In the genomic region with DNA sequence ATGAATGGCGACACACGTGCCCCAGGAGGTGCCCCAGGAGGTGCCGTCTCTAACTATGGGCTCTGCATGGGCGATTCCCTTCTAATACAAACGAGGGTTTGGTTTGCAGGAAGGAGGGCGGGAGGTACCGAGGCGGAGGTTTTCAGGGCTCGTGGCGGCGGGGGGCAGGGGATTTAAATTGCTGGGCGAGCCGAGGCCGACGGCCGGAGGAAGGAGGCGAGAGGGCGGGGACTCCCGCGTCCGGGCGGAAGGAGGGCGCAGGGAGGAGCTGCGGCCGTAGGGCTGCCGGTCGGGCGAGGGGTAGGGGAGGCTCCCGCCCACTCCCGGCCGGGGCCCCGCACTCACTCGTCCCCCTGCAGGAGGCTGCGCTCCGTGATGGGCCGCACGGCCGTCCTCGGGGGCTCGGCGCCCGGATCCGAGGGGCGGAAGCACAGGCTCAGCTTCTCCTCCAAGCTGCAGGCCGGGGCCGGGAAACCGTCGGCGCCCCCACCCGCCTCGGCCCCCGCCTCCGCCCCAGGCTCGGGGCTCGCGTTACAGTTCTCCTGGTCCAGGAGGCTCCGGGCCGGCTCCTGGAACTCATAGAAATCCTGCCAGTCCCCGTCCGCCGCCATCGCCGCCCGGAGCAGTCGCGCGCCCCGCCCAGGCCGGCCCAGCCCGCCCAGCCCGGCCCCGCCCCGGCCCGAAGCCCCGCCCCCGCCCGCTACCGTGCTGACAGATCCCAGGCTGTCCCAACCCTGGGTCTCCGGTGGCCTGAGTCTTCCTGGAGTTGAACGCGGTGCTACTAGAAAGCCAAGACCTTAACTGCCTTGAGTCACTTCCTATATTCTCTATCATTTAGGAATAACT, we compare ENCODE assay signal across 8 cellular contexts. TPM values are rescaled to one million over a fixed set of nuclear protein-coding genes. Genes with fewer than 3 reads are reported as not detected.
DNase-seq lines count a peak whose midpoint lies in the region; ATAC-seq, FAIRE-seq and TF ChIP-seq lines count a peak whose summit lies in the region.

A gene with protein sequence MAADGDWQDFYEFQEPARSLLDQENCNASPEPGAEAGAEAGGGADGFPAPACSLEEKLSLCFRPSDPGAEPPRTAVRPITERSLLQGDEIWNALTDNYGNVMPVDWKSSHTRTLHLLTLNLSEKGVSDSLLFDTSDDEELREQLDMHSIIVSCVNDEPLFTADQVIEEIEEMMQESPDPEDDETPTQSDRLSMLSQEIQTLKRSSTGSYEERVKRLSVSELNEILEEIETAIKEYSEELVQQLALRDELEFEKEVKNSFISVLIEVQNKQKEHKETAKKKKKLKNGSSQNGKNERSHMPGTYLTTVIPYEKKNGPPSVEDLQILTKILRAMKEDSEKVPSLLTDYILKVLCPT (minus strand): TSS at position 637 of the 846 bp plus-strand sequence. CDS start 26 bp downstream, at position 611.

- H3K4me3 Mint-ChIP-seq in chondrocyte (ENCODE audit: unreplicated experiment) = peak within 1 kb of the TSS; percentile 88

- no peaks in the 10 kb centered on the region for H3K27me3 Mint-ChIP-seq in chondrocyte (ENCODE audit: low read depth)

- no peaks in the 10 kb centered on the region for H3K36me3 ChIP-seq in kidney (ENCODE audit: control insufficient read depth in 1 of 2, insufficient read depth in 2 of 2, low read length in 2 of 2)

- intact Hi-C loops in kidney (cut with DNase I) = no loop called here

- peak within 1 kb of the TSS; percentile 77 for H3K9ac ChIP-seq in kidney (ENCODE audit: low read length in 2 of 2)

- peak within 1 kb of the TSS in 1 of 2 donors; percentile 80 for H3K27ac ChIP-seq in kidney (ENCODE audit: low read depth in 2 of 2, low read length in 2 of 2)

- H3K4me1 ChIP-seq in kidney (ENCODE audit: control insufficient read depth in 1 of 2, insufficient read depth in 1 of 2, low read depth in 1 of 2, low read length in 2 of 2) = peaks cover 3 to 15% of the 10 kb centered on the region in 2 donors

- H3K4me1 Mint-ChIP-seq in chondrocyte (ENCODE audit: low read depth) = peaks cover 31% of the 10 kb centered on the region

- no peaks in the 10 kb centered on the region for H3K9me3 Mint-ChIP-seq in chondrocyte (ENCODE audit: low read depth)

- H3K27ac Mint-ChIP-seq in chondrocyte (ENCODE audit: unreplicated experiment) = peak within 1 kb of the TSS; percentile 77

- H3K36me3 Mint-ChIP-seq in chondrocyte (ENCODE audit: low read depth) = peaks cover 6% of the 10 kb centered on the region

- no peaks in the 10 kb centered on the region for H3K9me3 ChIP-seq in kidney (ENCODE audit: control insufficient read depth in 1 of 2, low read length in 2 of 2)

- DNase-seq in AG08395 (ENCODE audit: low spot score) (peak; percentile 91), NCI-H226 (peak; percentile 78), chondrocyte (ENCODE audit: low spot score) (peak; percentile 91), kidney (peak; percentile 93)
- peak; percentile 36 for DNase-seq in activated CD4-positive, alpha-beta T cell treated with anti-CD3 and anti-CD28 coated beads for 1 hour
- DNase-seq in stimulated activated CD4-positive, alpha-beta T cell treated with anti-CD3 and anti-CD28 coated beads, Interleukin-15, amount 100 ng/mL, for 48 hours (ENCODE audit: low read depth in 2 of 2) = peak; percentile 45 to 59

- ATAC-seq in GM18868 (IDR thresholded peaks at IDR 0.05; ENCODE audit: unreplicated experiment) (peak; percentile 98), HG03097 (IDR thresholded peaks at IDR 0.05; ENCODE audit: low FRiP score, unreplicated experiment) (peak; percentile 100)

- peak within 1 kb of the TSS; percentile 88 to 93 for H3K4me3 ChIP-seq in kidney (ENCODE audit: low read length in 2 of 2)

- FAIRE-seq in kidney (lab: Jason Lieb, UNC) = no peak

- TF ChIP-seq CTCF in chondrocyte (IDR thresholded peaks at IDR 0.05) (peak; percentile 40), kidney (IDR thresholded peaks at IDR 0.05; ENCODE audit: borderline replicate concordance, extremely low read depth, insufficient read depth) (no peak)

RNA-seq across cellular contexts. Expression of the gene that starts here (rescaled TPM):
- total RNA-seq in chondrocyte = 46.8 to 49.8 TPM (median 47.0 TPM) in 3 replicates
- total RNA-seq in kidney = 46.4 TPM
- polyA plus RNA-seq in kidney (ENCODE audit: insufficient read depth, low read depth, low replicate concordance) = 48.3 TPM

Comparison
In these comparisons a context has a peak if more than half of its experiments do, and no peak if none do; other contexts are left out.
1. DNase-seq: peak in every context shown above with its lines; median percentile 93 in kidney; 91 in AG08395; 91 in chondrocyte; 78 in NCI-H226; 52 in stimulated activated CD4-positive, alpha-beta T cell treated with anti-CD3 and anti-CD28 coated beads, Interleukin-15, amount 100 ng/mL, for 48 hours; 36 in activated CD4-positive, alpha-beta T cell treated with anti-CD3 and anti-CD28 coated beads for 1 hour.